In the genomic region with DNA sequence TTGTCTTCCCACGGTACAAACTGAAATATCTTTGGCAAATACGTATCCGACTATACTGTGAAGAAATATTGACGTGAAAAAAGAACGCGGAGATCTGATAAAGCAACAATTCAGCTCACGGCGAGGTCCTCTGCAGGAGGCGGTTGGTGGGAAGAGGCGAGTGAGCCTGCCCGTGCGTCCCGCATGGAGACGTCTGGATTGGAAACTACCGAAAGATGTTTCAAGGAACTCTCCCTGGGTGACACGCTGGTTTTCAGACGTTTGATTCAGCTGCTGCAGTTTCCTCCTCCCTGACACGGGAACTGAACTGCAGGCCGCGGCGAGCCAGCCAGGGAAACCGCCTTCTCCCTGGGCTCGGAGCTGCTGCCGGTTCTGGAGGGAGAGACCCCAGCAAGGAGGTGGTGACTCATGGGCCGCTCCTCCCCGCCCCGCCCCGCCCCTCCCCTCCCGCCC, we compare ENCODE assay signal across 8 cellular contexts. TPM values are rescaled to one million over a fixed set of nuclear protein-coding genes. Genes with fewer than 3 reads are reported as not detected.
DNase-seq lines count a peak whose midpoint lies in the region; ATAC-seq and TF ChIP-seq lines count a peak whose summit lies in the region.

No MANE protein-coding gene starts in this region.

- POLR2A ChIA-PET in activated CD8-positive, alpha-beta T cell treated with anti-CD3 and anti-CD28 coated beads, Interleukin-2, amount 10 ng/mL, durations not matched to agents 7 days and 5 days (lab: Charles Lee): interaction anchor here (0.5 to 0.6 kb wide), 2 partner anchors 8 to 356 kb away, joined by 3 read pairs; no protein-coding TSS in a partner anchor

- CTCF ChIA-PET in activated CD8-positive, alpha-beta T cell treated with anti-CD3 and anti-CD28 coated beads, Interleukin-2, amount 10 ng/mL, durations not matched to agents 7 days and 5 days (lab: Charles Lee): interaction anchor here (1.0 kb wide), 2 partner anchors 8 to 10 kb away, joined by 3 to 4 read pairs; no protein-coding TSS in a partner anchor

- H3K4me1 Mint-ChIP-seq in activated CD8-positive, alpha-beta T cell treated with anti-CD3 and anti-CD28 coated beads, Interleukin-2, amount 10 ng/mL, durations not matched to agents 7 days and 5 days (ENCODE audit: low read depth): peaks cover 6% of the 10 kb centered on the region
- peaks cover 5% of the 10 kb centered on the region for H3K4me1 Mint-ChIP-seq in endothelial cell (ENCODE audit: unreplicated experiment)

- DNase-seq in activated gamma-delta T cell treated with Interleukin-2 at 50 U/mL for 16 hours (peak; percentile 39), activated gamma-delta T cell (lab: John Stamatoyannopoulos, UW) (no peak), NCI-H526 (lab: John Stamatoyannopoulos, UW) (peak; percentile 43 to 79), endothelial cell (ENCODE audit: low spot score) (peak; percentile 74), medulla oblongata (ENCODE audit: extremely low spot score) (peak; percentile 52)
- peak; percentile 66 for DNase-seq in activated CD8-positive, alpha-beta T cell treated with anti-CD3 and anti-CD28 coated beads, Interleukin-2, amount 10 ng/mL, durations not matched to agents 7 days and 5 days
- DNase-seq in stimulated activated CD4-positive, alpha-beta T cell treated with anti-CD3 and anti-CD28 coated beads, TNF-alpha, amount 100 ng/mL, for 4 hours (ENCODE audit: low read depth in 3 of 3): peak; percentile 29 to 32 (median 31)

- H3K9me3 Mint-ChIP-seq in activated CD8-positive, alpha-beta T cell treated with anti-CD3 and anti-CD28 coated beads, Interleukin-2, amount 10 ng/mL, durations not matched to agents 7 days and 5 days (ENCODE audit: insufficient read depth): no peaks in the 10 kb centered on the region
- no peaks in the 10 kb centered on the region for H3K9me3 Mint-ChIP-seq in endothelial cell (ENCODE audit: unreplicated experiment)

- no peak overlapping the region for H3K27ac Mint-ChIP-seq in activated CD8-positive, alpha-beta T cell treated with anti-CD3 and anti-CD28 coated beads, Interleukin-2, amount 10 ng/mL, durations not matched to agents 7 days and 5 days
- H3K27ac Mint-ChIP-seq in endothelial cell (ENCODE audit: unreplicated experiment): no peak overlapping the region

- no peak for TF ChIP-seq CTCF in endothelial cell (IDR thresholded peaks at IDR 0.05; ENCODE audit: unreplicated experiment)

- H3K27me3 Mint-ChIP-seq in activated CD8-positive, alpha-beta T cell treated with anti-CD3 and anti-CD28 coated beads, Interleukin-2, amount 10 ng/mL, durations not matched to agents 7 days and 5 days (ENCODE audit: low read depth): peaks cover 6% of the 10 kb centered on the region
- peaks cover 10% of the 10 kb centered on the region for H3K27me3 Mint-ChIP-seq in endothelial cell (ENCODE audit: unreplicated experiment)

- peak; percentile 74 for ATAC-seq in activated CD8-positive, alpha-beta T cell treated with anti-CD3 and anti-CD28 coated beads, Interleukin-2, amount 10 ng/mL, durations not matched to agents 7 days and 5 days
- ATAC-seq in GM18511 (IDR thresholded peaks at IDR 0.05; ENCODE audit: unreplicated experiment): no peak

- no peaks in the 10 kb centered on the region for H3K36me3 Mint-ChIP-seq in activated CD8-positive, alpha-beta T cell treated with anti-CD3 and anti-CD28 coated beads, Interleukin-2, amount 10 ng/mL, durations not matched to agents 7 days and 5 days (ENCODE audit: low read depth)
- H3K36me3 Mint-ChIP-seq in endothelial cell (ENCODE audit: low read depth, unreplicated experiment): peaks cover 11% of the 10 kb centered on the region

- H3K4me3 Mint-ChIP-seq in activated CD8-positive, alpha-beta T cell treated with anti-CD3 and anti-CD28 coated beads, Interleukin-2, amount 10 ng/mL, durations not matched to agents 7 days and 5 days: no peak overlapping the region
- no peak overlapping the region for H3K4me3 Mint-ChIP-seq in endothelial cell (ENCODE audit: unreplicated experiment)

RNA-seq across cellular contexts. Expression of gene COL6A1, which starts 0.4 kb away (rescaled TPM):
- total RNA-seq in activated CD8-positive, alpha-beta T cell treated with anti-CD3 and anti-CD28 coated beads, Interleukin-2, amount 10 ng/mL, durations not matched to agents 7 days and 5 days: under 1 TPM; 0.26 to 0.42 TPM
- 65.5 TPM for total RNA-seq in endothelial cell (ENCODE audit: unreplicated experiment)

Comparison
In these comparisons a context has a peak if more than half of its experiments do, and no peak if none do; other contexts are left out.
1. RNA of gene COL6A1, which starts 0.4 kb away (total RNA-seq): 65.5 TPM in endothelial cell (single experiment); 0.26 to 0.42 TPM in activated CD8-positive, alpha-beta T cell treated with anti-CD3 and anti-CD28 coated beads, Interleukin-2, amount 10 ng/mL, durations not matched to agents 7 days and 5 days; every median in the first group is over 10 times any median in the second.